In the genomic region with DNA sequence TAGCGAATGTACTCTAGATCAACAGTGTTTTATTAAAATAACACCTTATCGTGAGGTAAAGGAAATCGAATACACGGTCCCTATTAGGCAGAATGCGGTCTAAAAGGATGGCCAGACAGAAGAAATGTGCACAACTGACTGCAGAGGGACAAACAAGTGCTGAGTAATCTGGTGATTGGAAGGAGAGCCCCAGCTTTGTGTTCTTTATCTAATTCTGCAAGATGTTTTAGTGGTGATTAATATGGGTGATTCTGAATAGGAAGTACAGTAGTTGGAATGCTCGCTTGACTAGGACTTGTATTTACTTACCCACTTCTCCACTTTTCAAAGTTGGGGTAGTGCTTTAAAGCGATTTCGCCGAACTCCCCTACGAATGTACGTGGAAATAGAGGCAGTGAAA, we compare ENCODE assay signal across 8 cellular contexts. TPM values are rescaled to one million over a fixed set of nuclear protein-coding genes. Genes with fewer than 3 reads are reported as not detected.
DNase-seq lines count a peak whose midpoint lies in the region; ATAC-seq, FAIRE-seq and TF ChIP-seq lines count a peak whose summit lies in the region.

No MANE protein-coding gene starts in this region.

- H3K36me3 ChIP-seq in K562 (ENCODE audit: control insufficient read depth, insufficient read depth, low read length) (peaks cover 4% of the 10 kb centered on the region; the same call in 1 of the 3 replicates), liver (ENCODE audit: control insufficient read depth in 4 of 4, insufficient read depth in 3 of 4, low read depth in 1 of 4, low read length in 3 of 4) (no peaks in the 10 kb centered on the region), upper lobe of left lung (no peaks in the 10 kb centered on the region)

- peak overlapping the region; percentile 86 for H3K4me2 ChIP-seq in K562 (ENCODE audit: insufficient read depth, low read length)

- H3K27ac ChIP-seq in K562 (ENCODE audit: extremely low read depth, low read depth, low read length) (peak overlapping the region; percentile 97), liver (ENCODE audit: low read depth in 1 of 2, low read length in 2 of 2) (peak overlapping the region; percentile 84 to 92), upper lobe of left lung (peak overlapping the region; percentile 91 to 93 (median 92))

- TF ChIP-seq POLR2A in K562 (conservative IDR thresholded peaks at IDR 0.05) (no peak; the same call in 1 of the 2 replicates), upper lobe of left lung (IDR thresholded peaks at IDR 0.05) (no peak)

- peak overlapping the region; percentile 94 for H3K4me3 ChIP-seq in K562
- peak overlapping the region; percentile 79 to 84 (median 83) for H3K4me3 ChIP-seq in liver (ENCODE audit: low read depth in 1 of 3, low read length in 3 of 3)
- peak overlapping the region; percentile 18 to 79 (median 60) for H3K4me3 ChIP-seq in upper lobe of left lung

- TF ChIP-seq EP300 in K562 (IDR thresholded peaks at IDR 0.05; ENCODE audit: low read length) (peak; percentile 35; the same call in 1 of the 2 replicates), upper lobe of left lung (IDR thresholded peaks at IDR 0.05) (no peak)

- H3K79me2 ChIP-seq in K562 (ENCODE audit: control insufficient read depth, insufficient read depth, low read length) = peaks cover 57% of the 10 kb centered on the region

- H3K9me3 ChIP-seq in K562 (replicated peaks; ENCODE audit: control insufficient read depth, insufficient read depth, low read depth, low read length) (no peaks in the 10 kb centered on the region), liver (ENCODE audit: control insufficient read depth in 4 of 4, low read length in 3 of 4) (no peaks in the 10 kb centered on the region), upper lobe of left lung (no peaks in the 10 kb centered on the region)

- BruUV-seq in K562 (replicated peaks; lab: Mats Ljungman, UMichigan) = no TSS peak

- peak overlapping the region; percentile 90; the same call in 1 of the 2 replicates for H2AFZ ChIP-seq in K562 (ENCODE audit: low read depth, low read length)

- peak; percentile 40 for ATAC-seq in K562
- peak in 1 of 2 donors; percentile 16 for ATAC-seq in upper lobe of left lung (ENCODE audit: low FRiP score in 2 of 2)
- no peak for ATAC-seq in HG03280 (IDR thresholded peaks at IDR 0.05; ENCODE audit: unreplicated experiment)
- ATAC-seq in HG03095 (IDR thresholded peaks at IDR 0.05; ENCODE audit: unreplicated experiment) = no peak

- FAIRE-seq in K562 (lab: Jason Lieb, UNC) = peak; percentile 94

- H3K9me1 ChIP-seq in K562 (ENCODE audit: control insufficient read depth, insufficient read depth, low read length) = no peaks in the 10 kb centered on the region

- no peak for TF ChIP-seq CTCF in K562 (IDR thresholded peaks at IDR 0.05 in 2 of 3, conservative IDR thresholded peaks at IDR 0.05 in 1 of 3; ENCODE audit: insufficient read depth in 2 of 3, low read depth in 1 of 3, low read length in 3 of 3)
- no peak for TF ChIP-seq CTCF in liver (IDR thresholded peaks at IDR 0.05; ENCODE audit: low read depth, low read length, missing input control)
- no peak for TF ChIP-seq CTCF in upper lobe of left lung (IDR thresholded peaks at IDR 0.05)

- H3K27me3 ChIP-seq in K562 (ENCODE audit: control insufficient read depth in 2 of 2, insufficient read depth in 2 of 2, low read length in 2 of 2) (no peaks in the 10 kb centered on the region), liver (ENCODE audit: control insufficient read depth in 4 of 4, insufficient read depth in 4 of 4, low read length in 3 of 4) (no peaks in the 10 kb centered on the region), upper lobe of left lung (no peaks in the 10 kb centered on the region)

- CTCF ChIA-PET in K562 (lab: Yijun Ruan, JAX; ENCODE audit: low intra/inter-chr PET ratio) = interaction anchor here (1.0 kb wide), 1 partner anchor 254 kb away, joined by 5 read pairs; no protein-coding TSS in a partner anchor

- DNase-seq in G401 (ENCODE audit: low spot score) = peak; percentile 19
- DNase-seq in M059J (ENCODE audit: low read depth) = peak; percentile 81
- DNase-seq in K562 (ENCODE audit: extremely low read depth in 1 of 4, low spot score in 3 of 4) = peak; percentile 33 to 71 (median 49)
- no peak for DNase-seq in upper lobe of left lung
- no peak for DNase-seq in T-helper 9 cell

- WGBS in K562 (ENCODE audit: insufficient coverage, low coverage, missing lambda C conversion rate) = 0% methylated on average over 11 of the region's 11 CpGs
- 4% methylated on average over 11 of the region's 11 CpGs for WGBS in liver
- 3 to 25% methylated on average over 11 of the region's 11 CpGs for WGBS in upper lobe of left lung, 2 donors

- TF ChIP-seq RAD21 in K562 (CRISPR knock-in tag; conservative IDR thresholded peaks at IDR 0.05 in 1 of 2, IDR thresholded peaks at IDR 0.05 in 1 of 2) = peak in 1 of 2 experiments; percentile 15; a peak in 1 of 4 replicates
- TF ChIP-seq RAD21 in liver (IDR thresholded peaks at IDR 0.05) = no peak

- intact Hi-C loops in K562 (cut with micrococcal nuclease) = loop anchor here (2.0 to 10.0 kb wide), 2 partner anchors 18 to 378 kb away; partner anchors contain the start of gene IL13RA1

- H3K9ac ChIP-seq in K562 (ENCODE audit: insufficient read depth in 1 of 2, low read depth in 2 of 2, low read length in 2 of 2) = peak overlapping the region; percentile 94
- H3K9ac ChIP-seq in liver (ENCODE audit: low read depth in 1 of 2, low read length in 2 of 2) = peak overlapping the region; percentile 6 to 86

- POLR2A ChIA-PET in K562 (lab: Yijun Ruan, JAX) = interaction anchor here (0.7 to 1.0 kb wide), 3 partner anchors 13 to 177 kb away, joined by 3 read pairs; no protein-coding TSS in a partner anchor

- in situ Hi-C loops in G401 (cut with HindIII; ENCODE audit: low sequenced_read_pairs) (no loop called here), K562 (cut with MboI) (no loop called here)

- H4K20me1 ChIP-seq in K562 (replicated peaks; ENCODE audit: control insufficient read depth, insufficient read depth, low read length) = peaks cover 7% of the 10 kb centered on the region; the same call in 1 of the 2 replicates

- peaks cover 7 to 38% of the 10 kb centered on the region in 2 experiments for H3K4me1 ChIP-seq in K562 (replicated peaks in 1 of 2; ENCODE audit: control insufficient read depth in 2 of 2, insufficient read depth in 2 of 2, low read length in 2 of 2)
- H3K4me1 ChIP-seq in liver (ENCODE audit: control insufficient read depth in 4 of 4, insufficient read depth in 4 of 4, low read length in 3 of 4) = peaks cover 3 to 18% (median 12%) of the 10 kb centered on the region in 4 donors
- H3K4me1 ChIP-seq in upper lobe of left lung = peaks cover 0 to 15% (median 10%) of the 10 kb centered on the region in 4 donors

TF ChIP-seq in K562, 482 proteins besides CTCF, POLR2A, EP300 and RAD21 (continues in another document):
- no peak for TF ChIP-seq POLR2H (tag; IDR thresholded peaks at IDR 0.05; ENCODE audit: low read depth)
- no peak for TF ChIP-seq ZNF197 (CRISPR knock-in tag; IDR thresholded peaks at IDR 0.05; ENCODE audit: low read depth)
- no peak for TF ChIP-seq PHF20 (IDR thresholded peaks at IDR 0.05; ENCODE audit: partially characterized antibody)
- no peak for TF ChIP-seq DMBX1 (CRISPR knock-in tag; IDR thresholded peaks at IDR 0.05; ENCODE audit: borderline replicate concordance)
- TF ChIP-seq ZNF57 (CRISPR knock-in tag; IDR thresholded peaks at IDR 0.05) = no peak
- TF ChIP-seq CBX1 (IDR thresholded peaks at IDR 0.05; ENCODE audit: low read depth) = no peak
- TF ChIP-seq PRMT5 (CRISPR knock-in tag; IDR thresholded peaks at IDR 0.05) = no peak
- TF ChIP-seq SIX5 (IDR thresholded peaks at IDR 0.05; ENCODE audit: borderline replicate concordance in 1 of 2, insufficient read depth in 1 of 2, low read depth in 1 of 2, low read length in 2 of 2) = no peak
- TF ChIP-seq CBFA2T2 (conservative IDR thresholded peaks at IDR 0.05) = peak; percentile 52
- TF ChIP-seq KLF1 (tag; IDR thresholded peaks at IDR 0.05) = no peak

TF ChIP-seq in liver, 16 proteins besides CTCF, POLR2A, EP300 and RAD21:
- TF ChIP-seq EGR1 (IDR thresholded peaks at IDR 0.05; ENCODE audit: low read depth in 2 of 2) (no peak), RXRA (IDR thresholded peaks at IDR 0.05) (no peak)

RNA-seq across cellular contexts. Expression of gene WDR44, which starts 1.2 kb away (rescaled TPM):
- 2.8 and 6.4 TPM in 2 replicates for total RNA-seq in G401 (2014; rRNA removed; shearing (Covaris generic))
- total RNA-seq in M059J (2014; rRNA removed; shearing (Covaris generic)) = 25.0 and 38.0 TPM in 2 replicates
- total RNA-seq in K562 (2011; cell fraction: chromatin; rRNA removed; ENCODE audit: low replicate concordance) = 14.4 and 48.8 TPM in 2 replicates
- total RNA-seq in K562 (2011; cell fraction: nucleolus; rRNA removed) = 8.8 and 11.2 TPM in 2 replicates
- total RNA-seq in K562 (2011; cell fraction: nucleoplasm; rRNA removed) = 12.4 and 16.3 TPM in 2 replicates
- 12.5 and 14.6 TPM in 2 replicates for total RNA-seq in K562 (2014; rRNA removed)
- 16.6 and 20.9 TPM in 2 replicates for total RNA-seq in K562 (2014; rRNA removed; fragmentation: Illumina TruSeq; extraction: Trizol)
- 16.3 and 16.6 TPM in 2 replicates for total RNA-seq in K562 (2015; rRNA removed; fragmentation: Illumina TruSeq; extraction: Trizol)
- total RNA-seq in K562 (2021) = 14.5 and 15.5 TPM in 2 replicates
- polyA plus RNA-seq in K562 (2011; rRNA removed) = 14.9 and 18.5 TPM in 2 replicates
- 5.3 and 5.9 TPM in 2 replicates for polyA plus RNA-seq in K562 (2011; cell fraction: cytosol; rRNA removed)
- 10.2 and 11.1 TPM in 2 replicates for polyA plus RNA-seq in K562 (2011; cell fraction: nucleus; rRNA removed)
- polyA plus RNA-seq in K562 (2012) = 8.7 and 10.0 TPM in 2 replicates
- 17.3 and 20.0 TPM in 2 replicates for polyA plus RNA-seq in K562 (2014; fragmentation: Illumina TruSeq; extraction: Trizol)
- polyA plus RNA-seq in K562 (2014; fragmentation: Nextera tagmentation; extraction: Ambion mirVana) = 1 to 10 TPM; 5.6 to 5.9 TPM
- 12.0 and 12.8 TPM in 2 replicates for polyA plus RNA-seq in K562 (2014; rRNA removed)
- 30.8 and 32.8 TPM in 2 replicates for polyA minus RNA-seq in K562 (2011; rRNA and poly(A)+ RNA removed)
- 8.8 and 10.7 TPM in 2 replicates for polyA minus RNA-seq in K562 (2011; cell fraction: cytosol; rRNA and poly(A)+ RNA removed)
- 14.5 and 22.1 TPM in 2 replicates for polyA minus RNA-seq in K562 (2011; cell fraction: nucleus; rRNA and poly(A)+ RNA removed)
- total RNA-seq in liver = 1 to 10 TPM; 6.9 to 7.5 TPM
- polyA plus RNA-seq in liver = 1 to 10 TPM; 3.9 to 4.1 TPM
- total RNA-seq in upper lobe of left lung = 10 to 100 TPM; 11.8 to 22.6 (median 13.9) TPM

Comparison
In these comparisons a context has a peak if more than half of its experiments do, and no peak if none do; other contexts are left out.
1. DNase-seq: peak in G401 (single experiment), M059J (single experiment) and K562 (4 of 4); none in upper lobe of left lung (0 of 2) and T-helper 9 cell (single experiment).
2. Peak in every context shown above with its lines, with median percentiles within 50 percentile points of each other: H3K27ac ChIP-seq and H3K4me3 ChIP-seq.